ENCODE assay signal across 9 cellular contexts in the genomic region with DNA sequence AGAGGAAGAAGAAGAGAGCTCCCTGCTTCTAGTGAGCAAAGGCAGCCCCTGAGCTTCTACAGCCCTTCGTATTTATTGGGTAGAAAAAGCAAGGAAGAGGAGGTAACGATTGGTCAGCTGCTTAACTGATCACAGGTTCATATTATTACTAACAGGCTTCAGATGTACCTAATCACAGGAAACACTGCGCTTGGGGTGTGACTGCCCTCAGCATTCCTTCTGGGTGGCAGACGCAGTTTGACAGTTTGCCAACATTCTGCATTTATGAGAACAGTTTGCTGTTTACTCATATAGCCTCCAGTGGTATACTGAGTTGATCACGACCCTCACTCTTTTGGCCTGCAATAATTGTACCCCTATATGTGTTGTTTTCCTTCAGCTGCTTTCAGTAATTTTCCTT. TPM values are rescaled to one million over a fixed set of nuclear protein-coding genes. Genes with fewer than 3 reads are reported as not detected.
A peak's percentile ranks its signal among the peaks of the same experiment; 100 is the strongest.
DNase-seq lines count a peak whose midpoint lies in the region; ATAC-seq and TF ChIP-seq lines count a peak whose summit lies in the region.
"Not testable (repeated sequence)": the region's sequence is repeated elsewhere in the genome, so short reads cannot be mapped to it uniquely, and the experiment has no call there.
"Had no signal": no experiment of that assay in that cellular context is flagged by ENCODE, and none has a peak within 500 bp of the region (broad histone marks: within the 10 kb centered on the region; RNA-seq: fewer than 3 reads in every experiment).

No MANE protein-coding gene starts in this region.

- H3K4me1 ChIP-seq in BLaER1 (peaks cover 69% of the 10 kb centered on the region), MM.1S (ENCODE audit: low read length) (peaks cover 36% of the 10 kb centered on the region), PC-9 (replicated peaks; ENCODE audit: insufficient read depth) (peaks cover 18% of the 10 kb centered on the region)
- not testable (repeated sequence) for H3K4me1 ChIP-seq in mesenchymal stem cell (ENCODE audit: control insufficient read depth, insufficient read depth, low read depth, low read length)

- peaks cover 54% of the 10 kb centered on the region for H3K4me1 Mint-ChIP-seq in activated B cell treated with CpG ODN at 0.5 μM for 24 hours

- not testable (repeated sequence) for DNase-seq in MM.1S, activated B cell treated with CpG ODN at 0.5 μM for 24 hours, mesenchymal stem cell
- DNase-seq in PC-9 (peak in 1 of 2 experiments; percentile 48), epithelial cell of esophagus (ENCODE audit: low read depth) (peak; percentile 79)

- POLR2A ChIA-PET in PC-9 (lab: Charles Lee; ENCODE audit: unreplicated experiment): not testable (repeated sequence)
- POLR2A ChIA-PET in activated B cell treated with CpG ODN at 0.5 μM for 24 hours (lab: Charles Lee): interaction anchor here (2.0 kb wide), 1 partner anchor 11 kb away, joined by 17 read pairs; no protein-coding TSS in a partner anchor

- not testable (repeated sequence) for H3K4ac ChIP-seq in mesenchymal stem cell (ENCODE audit: low read depth in 1 of 2, low read length in 2 of 2)

- not testable (repeated sequence) for TF ChIP-seq CTCF in MM.1S (IDR thresholded peaks at IDR 0.05; ENCODE audit: low read length); PC-9 (conservative IDR thresholded peaks at IDR 0.05); activated B cell treated with CpG ODN at 0.5 μM for 24 hours (IDR thresholded peaks at IDR 0.05); epithelial cell of esophagus (IDR thresholded peaks at IDR 0.05; ENCODE audit: insufficient read depth, low read depth, low read length, missing control alignments)

- not testable (repeated sequence) for H2BK12ac ChIP-seq in mesenchymal stem cell (ENCODE audit: low read length in 2 of 2)

- not testable (repeated sequence) for H2BK120ac ChIP-seq in mesenchymal stem cell (ENCODE audit: low read depth, low read length)

- H2AK5ac ChIP-seq in mesenchymal stem cell (ENCODE audit: low read length, severe bottlenecking): not testable (repeated sequence)

- not testable (repeated sequence) for ATAC-seq in GM18505 (IDR thresholded peaks at IDR 0.05; ENCODE audit: unreplicated experiment); activated B cell treated with CpG ODN at 0.5 μM for 24 hours (ENCODE audit: low read depth)

- not testable (repeated sequence) for H3K36me3 Mint-ChIP-seq in activated B cell treated with CpG ODN at 0.5 μM for 24 hours (ENCODE audit: low read depth)

- not testable (repeated sequence) for H3K27me3 Mint-ChIP-seq in activated B cell treated with CpG ODN at 0.5 μM for 24 hours

- not testable (repeated sequence) for H3K9me2 ChIP-seq in MM.1S (replicated peaks; ENCODE audit: insufficient read depth, low read length); PC-9 (ENCODE audit: insufficient read depth)

- not testable (repeated sequence) for H3K79me2 ChIP-seq in MM.1S (ENCODE audit: low read length); PC-9 (ENCODE audit: low read depth)

- not testable (repeated sequence) for H4K8ac ChIP-seq in mesenchymal stem cell (ENCODE audit: low read length)

- not testable (repeated sequence) for H3K27ac ChIP-seq in BLaER1; mesenchymal stem cell (ENCODE audit: low read length, poor library complexity, severe bottlenecking)
- peak overlapping the region; percentile 68; the same call in 1 of the 2 replicates for H3K27ac ChIP-seq in MM.1S (ENCODE audit: low read length)
- peak overlapping the region; percentile 99 for H3K27ac ChIP-seq in PC-9

- H3K4me3 ChIP-seq in BLaER1; epithelial cell of esophagus (ENCODE audit: low read length); mesenchymal stem cell (ENCODE audit: insufficient read depth in 1 of 2, low read depth in 1 of 2, low read length in 2 of 2): not testable (repeated sequence)
- peak overlapping the region; percentile 69; the same call in 1 of the 2 replicates for H3K4me3 ChIP-seq in MM.1S (ENCODE audit: low read length)
- peak overlapping the region; percentile 78; the same call in 1 of the 2 replicates for H3K4me3 ChIP-seq in PC-9

- H3K14ac ChIP-seq in mesenchymal stem cell (ENCODE audit: low read length in 2 of 2): not testable (repeated sequence)

- BruUV-seq in PC-9 (replicated peaks; lab: Mats Ljungman, UMichigan): not testable (repeated sequence)

- 0 out of 2 replicates have a peak overlapping the region, but pooled peaks have one; percentile 86 for H3K4me2 ChIP-seq in BLaER1
- peak overlapping the region; percentile 91; the same call in 1 of the 2 replicates for H3K4me2 ChIP-seq in MM.1S (ENCODE audit: low read depth, low read length)
- peak overlapping the region; percentile 97 for H3K4me2 ChIP-seq in PC-9
- H3K4me2 ChIP-seq in mesenchymal stem cell (ENCODE audit: low read length, poor library complexity, severe bottlenecking): not testable (repeated sequence)

- H3K18ac ChIP-seq in mesenchymal stem cell (ENCODE audit: low read depth in 1 of 2, low read length in 2 of 2): not testable (repeated sequence)

- not testable (repeated sequence) for H4K20me1 ChIP-seq in BLaER1; MM.1S (ENCODE audit: insufficient read depth, low read length); PC-9 (ENCODE audit: insufficient read depth)

- H2BK5ac ChIP-seq in mesenchymal stem cell (ENCODE audit: low read depth, low read length, poor library complexity, severe bottlenecking): not testable (repeated sequence)

- peaks cover 22% of the 10 kb centered on the region for H3K9me3 ChIP-seq in BLaER1
- not testable (repeated sequence) for H3K9me3 ChIP-seq in MM.1S (replicated peaks; ENCODE audit: insufficient read depth, low read length); PC-9 (ENCODE audit: insufficient read depth, low read depth); mesenchymal stem cell (ENCODE audit: control insufficient read depth, low read length)

- peak; percentile 39 for TF ChIP-seq POLR2A in GM18505 (IDR thresholded peaks at IDR 0.05; ENCODE audit: borderline replicate concordance, extremely low read depth, insufficient read depth, insufficient read length)

- H3K23ac ChIP-seq in mesenchymal stem cell (ENCODE audit: low read length in 2 of 2): not testable (repeated sequence)

- not testable (repeated sequence) for H4K91ac ChIP-seq in mesenchymal stem cell (ENCODE audit: low read length)

- peak overlapping the region; percentile 56 for H3K27ac Mint-ChIP-seq in activated B cell treated with CpG ODN at 0.5 μM for 24 hours

- not testable (repeated sequence) for H3K9me3 Mint-ChIP-seq in activated B cell treated with CpG ODN at 0.5 μM for 24 hours

- not testable (repeated sequence) for H3K9ac ChIP-seq in BLaER1
- peak overlapping the region; percentile 56; the same call in 1 of the 2 replicates for H3K9ac ChIP-seq in MM.1S (ENCODE audit: low read length)
- peak overlapping the region; percentile 88 for H3K9ac ChIP-seq in mesenchymal stem cell (ENCODE audit: low read length)

- CTCF ChIA-PET in PC-9 (lab: Charles Lee); activated B cell treated with CpG ODN at 0.5 μM for 24 hours (lab: Charles Lee): not testable (repeated sequence)

- not testable (repeated sequence) for H3K79me1 ChIP-seq in mesenchymal stem cell (replicated peaks; ENCODE audit: low read length, poor library complexity, severe bottlenecking)

- not testable (repeated sequence) for H3K36me3 ChIP-seq in BLaER1; MM.1S (replicated peaks; ENCODE audit: insufficient read depth, low read length); PC-9 (ENCODE audit: low read depth); mesenchymal stem cell (ENCODE audit: control insufficient read depth in 1 of 2, insufficient read depth in 2 of 2, low read depth in 1 of 2, low read length in 2 of 2)

- not testable (repeated sequence) for H2BK15ac ChIP-seq in mesenchymal stem cell (ENCODE audit: low read depth, poor library complexity, severe bottlenecking)

- H3F3A ChIP-seq in MM.1S (ENCODE audit: insufficient read depth, low read length): peaks cover 39% of the 10 kb centered on the region
- H3F3A ChIP-seq in PC-9 (ENCODE audit: insufficient read depth, low read depth): peaks cover 23% of the 10 kb centered on the region

- not testable (repeated sequence) for H2AFZ ChIP-seq in MM.1S (ENCODE audit: low read length); mesenchymal stem cell (ENCODE audit: low read depth, low read length)
- H2AFZ ChIP-seq in PC-9: peak overlapping the region; percentile 87; the same call in 1 of the 2 replicates

- WGBS in mesenchymal stem cell: 95% methylated on average over 3 of the region's 5 CpGs

- H3K27me3 ChIP-seq in BLaER1; MM.1S (replicated peaks; ENCODE audit: insufficient read depth, low read length); PC-9 (ENCODE audit: insufficient read depth, low read depth): not testable (repeated sequence)
- peaks cover 0 to 11% of the 10 kb centered on the region in 2 experiments for H3K27me3 ChIP-seq in mesenchymal stem cell (ENCODE audit: control insufficient read depth in 1 of 2, insufficient read depth in 1 of 2, low read length in 2 of 2)

- intact Hi-C loops in PC-9 (cut with micrococcal nuclease; ENCODE audit: unreplicated experiment): loop anchor here (2.0 kb wide), 1 partner anchor 42 kb away; a partner anchor contains a TSS
- intact Hi-C loops in activated B cell treated with CpG ODN at 0.5 μM for 24 hours (cut with micrococcal nuclease): not testable (repeated sequence)

- H3K4me3 Mint-ChIP-seq in activated B cell treated with CpG ODN at 0.5 μM for 24 hours: not testable (repeated sequence)

RNA-seq across cellular contexts. Expression of a gene that starts 21.4 kb away (rescaled TPM):
- 48.2 and 54.7 TPM in 2 replicates for total RNA-seq in PC-9 (2021)
- total RNA-seq in activated B cell treated with CpG ODN at 0.5 μM for 24 hours: 126 and 134 TPM in 2 replicates
- polyA plus RNA-seq in mesenchymal stem cell (2013, experiment 1 of 2): 24.0 TPM
- 24.8 TPM for polyA plus RNA-seq in mesenchymal stem cell (2013, experiment 2 of 2)

RNA-seq across cellular contexts. Expression of a gene that starts 27.5 kb away (rescaled TPM):
- 43.2 and 43.5 TPM in 2 replicates for total RNA-seq in PC-9 (2021)
- total RNA-seq in activated B cell treated with CpG ODN at 0.5 μM for 24 hours: 101 and 117 TPM in 2 replicates
- 34.4 TPM for polyA plus RNA-seq in mesenchymal stem cell (2013, experiment 1 of 2)
- polyA plus RNA-seq in mesenchymal stem cell (2013, experiment 2 of 2): 35.0 TPM

RNA-seq across cellular contexts. Expression of a gene that starts 42.6 kb away (rescaled TPM):
- 1.9 and 2.1 TPM in 2 replicates for total RNA-seq in PC-9 (2021)
- 0.27 and 0.29 TPM in 2 replicates for total RNA-seq in activated B cell treated with CpG ODN at 0.5 μM for 24 hours
- polyA plus RNA-seq in mesenchymal stem cell (2013, experiment 1 of 2): 0.19 TPM
- 0.22 TPM for polyA plus RNA-seq in mesenchymal stem cell (2013, experiment 2 of 2)
- total RNA-seq: GM23338, LHCN-M2 had no signal
